Comparison of ENCODE assay signal across 18 cellular contexts in the genomic region with DNA sequence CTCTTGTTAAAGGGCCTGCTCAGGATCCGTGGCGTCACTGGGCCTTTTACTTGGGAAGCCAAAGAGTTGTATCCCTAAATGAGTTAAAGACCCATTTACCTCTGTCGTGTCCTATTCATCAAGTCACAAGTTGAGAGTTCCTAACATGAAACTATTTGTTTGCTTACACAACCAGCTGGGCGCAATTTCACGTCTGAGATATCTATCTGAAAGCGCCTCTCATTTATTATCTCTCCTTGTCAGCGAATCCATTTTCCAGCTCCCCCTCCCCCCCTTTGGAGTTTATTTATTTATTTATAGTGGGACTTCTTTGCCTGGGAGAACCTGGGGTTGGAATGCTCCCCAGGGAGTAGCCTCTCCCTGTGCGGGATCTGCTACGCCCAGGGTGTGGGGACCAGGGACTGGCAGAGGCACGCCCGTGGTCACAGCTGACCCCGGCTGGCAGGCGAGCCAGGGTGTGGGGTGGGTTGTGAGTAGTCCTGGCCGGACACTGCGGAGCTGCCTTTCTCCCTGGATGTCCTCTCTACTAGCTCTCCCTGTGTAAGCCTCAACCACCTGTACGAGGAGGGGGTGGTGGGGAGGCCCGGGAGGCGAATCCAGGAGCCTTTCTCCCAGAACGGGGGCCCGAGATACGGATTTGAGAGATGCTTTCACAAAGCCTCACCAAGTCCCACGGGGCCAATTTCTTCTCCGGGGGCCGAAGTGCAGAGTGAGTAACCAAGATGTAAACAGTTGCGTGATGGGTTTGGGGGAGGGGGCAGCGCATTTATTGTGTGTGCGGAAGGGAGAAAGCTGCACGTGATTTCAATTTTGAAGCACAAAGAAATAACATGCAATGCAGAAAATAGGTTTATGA. TPM values are rescaled to one million over a fixed set of nuclear protein-coding genes. Genes with fewer than 3 reads are reported as not detected.
DNase-seq lines count a peak whose midpoint lies in the region; ATAC-seq, FAIRE-seq and TF ChIP-seq lines count a peak whose summit lies in the region.
"Had no signal": no experiment of that assay in that cellular context is flagged by ENCODE, and none has a peak within 500 bp of the region (broad histone marks: within the 10 kb centered on the region; RNA-seq: fewer than 3 reads in every experiment).

No MANE protein-coding gene starts in this region.

- peaks cover 0 to 19% of the 10 kb centered on the region in 2 experiments; a peak in 1 of 5 replicates for H3K27me3 ChIP-seq in HepG2 (ENCODE audit: control insufficient read depth in 1 of 2, insufficient read depth in 2 of 2, low read length in 2 of 2)
- H3K27me3 ChIP-seq in right lobe of liver: peaks cover 5 to 7% of the 10 kb centered on the region in 2 donors
- peaks cover 93 to 100% (median 97%) of the 10 kb centered on the region in 4 experiments for H3K27me3 ChIP-seq in H1 (replicated peaks in 1 of 4; ENCODE audit: control insufficient read depth in 3 of 4, extremely low read depth in 1 of 4, insufficient read depth in 3 of 4, low read length in 3 of 4)
- no peaks in the 10 kb centered on the region for H3K27me3 ChIP-seq in neuron (ENCODE audit: insufficient read depth, low read length)
- no peaks in the 10 kb centered on the region for H3K27me3 ChIP-seq in Caco-2 (replicated peaks; ENCODE audit: control insufficient read depth, insufficient read depth, low read length)

- no peaks in the 10 kb centered on the region for H3K79me1 ChIP-seq in H1 (ENCODE audit: low read depth, low read length)

- no peak overlapping the region for H3K4ac ChIP-seq in H1 (replicated peaks; ENCODE audit: insufficient read length, low read depth, low read length)

- H3K4me1 ChIP-seq in HepG2 (ENCODE audit: insufficient read depth, low read length) (peaks cover 31% of the 10 kb centered on the region), right lobe of liver (no peaks in the 10 kb centered on the region), H1 (replicated peaks in 1 of 4; ENCODE audit: control insufficient read depth in 3 of 4, insufficient read depth in 4 of 4, low read length in 3 of 4) (peaks cover 6 to 28% (median 20%) of the 10 kb centered on the region in 4 experiments), neuron (ENCODE audit: insufficient read depth, low read length) (peaks cover 52% of the 10 kb centered on the region), Caco-2 (no peaks in the 10 kb centered on the region)
- H3K4me1 ChIP-seq: foreskin keratinocyte had no signal

- H3K27me3 Mint-ChIP-seq in Calu3 (ENCODE audit: unreplicated experiment) (no peaks in the 10 kb centered on the region), Caco-2 (ENCODE audit: insufficient read depth, unreplicated experiment) (no peaks in the 10 kb centered on the region)
- H3K27me3 Mint-ChIP-seq: activated T-cell treated with anti-CD3 and anti-CD28 coated beads, Interleukin-2, amount 50 U/mL, for 24 hours had no signal

- no peak overlapping the region for H2AFZ ChIP-seq in HepG2 (ENCODE audit: low read length)
- no peak overlapping the region for H2AFZ ChIP-seq in H1 (ENCODE audit: low read length)
- no peak overlapping the region for H2AFZ ChIP-seq in neuron (ENCODE audit: low read depth, low read length)

- POLR2A ChIA-PET in HepG2 (lab: Yijun Ruan, JAX): interaction anchor here (2.1 kb wide), 1 partner anchor 15 kb away, joined by 6 read pairs; a partner anchor contains a TSS
- POLR2A ChIA-PET in H1 (lab: Charles Lee; ENCODE audit: partially characterized antibody): interaction anchor here (0.9 kb wide), 1 partner anchor 15 kb away, joined by 3 read pairs; no protein-coding TSS in a partner anchor
- POLR2A ChIA-PET in Caco-2 (lab: Charles Lee): no interaction called here

- no peaks in the 10 kb centered on the region for H3K9me3 ChIP-seq in HepG2 (ENCODE audit: low read length)
- H3K9me3 ChIP-seq in right lobe of liver: no peaks in the 10 kb centered on the region
- no peaks in the 10 kb centered on the region for H3K9me3 ChIP-seq in H1 (ENCODE audit: insufficient read depth in 2 of 2, low read depth in 1 of 2, low read length in 1 of 2)
- peaks cover 9% of the 10 kb centered on the region for H3K9me3 ChIP-seq in neuron (ENCODE audit: low read length)
- H3K9me3 ChIP-seq in Caco-2: no peaks in the 10 kb centered on the region

- no peak for TF ChIP-seq EP300 in HepG2 (IDR thresholded peaks at IDR 0.05; ENCODE audit: low read depth in 2 of 2, low read length in 2 of 2)
- no peak for TF ChIP-seq EP300 in HepG2 (CRISPR knock-in tag; IDR thresholded peaks at IDR 0.05; ENCODE audit: borderline replicate concordance)
- no peak for TF ChIP-seq EP300 in H1 (IDR thresholded peaks at IDR 0.05; ENCODE audit: borderline replicate concordance in 1 of 2, low read depth in 2 of 2, low read length in 2 of 2)

- H3K79me2 ChIP-seq in HepG2 (ENCODE audit: insufficient read depth, low read length) (no peaks in the 10 kb centered on the region), H1 (ENCODE audit: control insufficient read depth in 1 of 2, insufficient read depth in 2 of 2, low read length in 2 of 2) (no peaks in the 10 kb centered on the region)

- H4K91ac ChIP-seq in H1 (replicated peaks; ENCODE audit: insufficient read length, low read length): no peak overlapping the region

- H2BK15ac ChIP-seq in H1 (ENCODE audit: low read length): no peak overlapping the region

- in situ Hi-C loops in HepG2 (cut with HindIII; ENCODE audit: extremely low pct_ligation_motif_present, low pct_unique_long_range_greater_than_20kb): no loop called here

- intact Hi-C loops in HepG2 (cut with micrococcal nuclease; ENCODE audit: unreplicated experiment): no loop called here
- intact Hi-C loops in right lobe of liver (cut with DNase I): no loop called here
- intact Hi-C loops in Calu3 (cut with micrococcal nuclease; ENCODE audit: unreplicated experiment): no loop called here
- intact Hi-C loops in Caco-2 (cut with micrococcal nuclease; ENCODE audit: unreplicated experiment): no loop called here

- FAIRE-seq in HepG2 (lab: Jason Lieb, UNC) (no peak), H1 (lab: Jason Lieb, UNC) (no peak)
- FAIRE-seq: GM12878, urothelium cell line had no signal

- H3K9ac ChIP-seq in HepG2 (ENCODE audit: insufficient read depth, low read depth, low read length): no peak overlapping the region
- no peak overlapping the region for H3K9ac ChIP-seq in H1 (replicated peaks in 1 of 4; ENCODE audit: extremely low read depth in 1 of 4, low read depth in 3 of 4, low read length in 3 of 4)

- no peak overlapping the region for H3K4me3 ChIP-seq in HepG2 (replicated peaks in 1 of 3; ENCODE audit: insufficient read depth in 1 of 3, low read depth in 2 of 3, low read length in 3 of 3)
- H3K4me3 ChIP-seq in right lobe of liver: no peak overlapping the region
- no peak overlapping the region for H3K4me3 ChIP-seq in H1 (ENCODE audit: extremely low read depth in 1 of 4, insufficient read depth in 2 of 4, low read depth in 3 of 4, low read length in 4 of 4)
- peak overlapping the region; percentile 93 for H3K4me3 ChIP-seq in neuron (ENCODE audit: low read length)
- no peak overlapping the region for H3K4me3 ChIP-seq in Caco-2 (ENCODE audit: low read depth, low read length)
- H3K4me3 ChIP-seq: cardiac muscle cell, GM12878 had no signal

- no TSS peak for BruUV-seq in HepG2 (replicated peaks; lab: Mats Ljungman, UMichigan)
- no TSS peak for BruUV-seq in Calu3 (replicated peaks; lab: Mats Ljungman, UMichigan)
- no TSS peak for BruUV-seq in Caco-2 (replicated peaks; lab: Mats Ljungman, UMichigan)

- CTCF ChIA-PET in HepG2 (lab: Yijun Ruan, JAX; ENCODE audit: low intra/inter-chr PET ratio, low total read pairs) (no interaction called here), H1 (lab: Charles Lee; ENCODE audit: partially characterized antibody) (interaction anchor here (0.6 to 3.9 kb wide), 16 partner anchors 10 to 722 kb away, joined by 3 to 32 read pairs (median 5); a partner anchor contains a TSS), Calu3 (lab: Charles Lee) (interaction anchor here (0.6 kb wide), 1 partner anchor 177 kb away, joined by 3 read pairs; no protein-coding TSS in a partner anchor), Caco-2 (lab: Charles Lee) (no interaction called here)

- WGBS in HepG2 (ENCODE audit: low lambda C conversion rate): 56% methylated on average over 23 of the region's 28 CpGs
- WGBS in right lobe of liver (ENCODE audit: insufficient coverage, low coverage, low lambda C conversion rate, missing lambda C conversion rate): 52% methylated on average over 23 of the region's 28 CpGs
- 8% methylated on average over 24 of the region's 28 CpGs; no CpG with 5 or more reads in 1 of the 2 experiments for WGBS in H1 (ENCODE audit: extremely low coverage in 1 of 2, insufficient coverage in 1 of 2, insufficient read length in 1 of 2, insufficient replicate concordance in 2 of 2, low coverage in 1 of 2, low lambda C conversion rate in 2 of 2, missing lambda C conversion rate in 1 of 2), 2 experiments

- H2BK120ac ChIP-seq in H1 (replicated peaks; ENCODE audit: low read depth, low read length): no peak overlapping the region

- H3K4me3 Mint-ChIP-seq in Calu3 (ENCODE audit: low read depth, unreplicated experiment) (no peak overlapping the region), Caco-2 (ENCODE audit: unreplicated experiment) (no peak overlapping the region)
- H3K4me3 Mint-ChIP-seq: activated naive CD8-positive, alpha-beta T cell; activated T-cell treated with anti-CD3 and anti-CD28 coated beads, Interleukin-2, amount 50 U/mL, for 24 hours had no signal

- peaks cover 3% of the 10 kb centered on the region; the same call in 1 of the 2 replicates for H3K23me2 ChIP-seq in H1 (ENCODE audit: low read depth, low read length)

- TF ChIP-seq RAD21 in HepG2 (CRISPR knock-in tag; IDR thresholded peaks at IDR 0.05) (no peak), H1 (IDR thresholded peaks at IDR 0.05 in 1 of 2, conservative IDR thresholded peaks at IDR 0.05 in 1 of 2; ENCODE audit: low read depth in 2 of 2, low read length in 2 of 2) (no peak)

- peaks cover 4 to 6% of the 10 kb centered on the region in 2 experiments; a peak in 3 of 5 replicates for H3K36me3 ChIP-seq in HepG2 (replicated peaks in 1 of 2; ENCODE audit: control insufficient read depth in 1 of 2, insufficient read depth in 2 of 2, low read length in 2 of 2)
- H3K36me3 ChIP-seq in right lobe of liver: no peaks in the 10 kb centered on the region
- H3K36me3 ChIP-seq in H1 (ENCODE audit: control insufficient read depth in 2 of 4, insufficient read depth in 4 of 4, low read length in 3 of 4): no peaks in the 10 kb centered on the region
- peaks cover 29% of the 10 kb centered on the region for H3K36me3 ChIP-seq in neuron (ENCODE audit: insufficient read depth, low read length)
- H3K36me3 ChIP-seq in Caco-2 (ENCODE audit: control insufficient read depth, insufficient read depth, low read length): no peaks in the 10 kb centered on the region
- H3K36me3 ChIP-seq: cardiac muscle cell had no signal

- TF ChIP-seq CTCF in HepG2 (CRISPR knock-in tag; IDR thresholded peaks at IDR 0.05) (no peak), right lobe of liver (IDR thresholded peaks at IDR 0.05) (no peak), H1 (IDR thresholded peaks at IDR 0.05; ENCODE audit: control extremely low read depth in 1 of 3, insufficient read depth in 1 of 3, low read depth in 1 of 3, low read length in 3 of 3) (no peak), Calu3 (IDR thresholded peaks at IDR 0.05; ENCODE audit: unreplicated experiment) (no peak), Caco-2 (IDR thresholded peaks at IDR 0.05; ENCODE audit: insufficient read depth in 1 of 2, low read depth in 1 of 2, low read length in 1 of 2, severe bottlenecking in 1 of 2, unreplicated experiment in 1 of 2) (no peak)

- no peak overlapping the region for H2BK20ac ChIP-seq in H1 (ENCODE audit: low read length)

- H3K4me1 Mint-ChIP-seq in Calu3 (ENCODE audit: low read depth, unreplicated experiment) (no peaks in the 10 kb centered on the region), Caco-2 (ENCODE audit: low read depth, unreplicated experiment) (no peaks in the 10 kb centered on the region)

- no peak overlapping the region for H3K23ac ChIP-seq in H1 (ENCODE audit: insufficient read length)

- TF ChIP-seq POLR2A in HepG2 (IDR thresholded peaks at IDR 0.05; ENCODE audit: insufficient read depth in 1 of 2, low read depth in 2 of 2, low read length in 2 of 2) (no peak), right lobe of liver (IDR thresholded peaks at IDR 0.05) (no peak), H1 (IDR thresholded peaks at IDR 0.05; ENCODE audit: control extremely low read depth in 1 of 2, low read depth in 2 of 2, low read length in 2 of 2) (no peak)

- no peak overlapping the region for H3K56ac ChIP-seq in H1 (replicated peaks; ENCODE audit: insufficient read length, low read depth, low read length)

- no peak overlapping the region for H3K14ac ChIP-seq in H1 (ENCODE audit: insufficient read length)

- no peak overlapping the region for H3K18ac ChIP-seq in H1 (ENCODE audit: extremely low read depth, low read length)

- no peak overlapping the region for H2BK12ac ChIP-seq in H1 (ENCODE audit: low read depth, low read length)

- H4K20me1 ChIP-seq in HepG2 (ENCODE audit: insufficient read depth, low read length) (0 out of 2 replicates have a peak, but pooled peaks cover 5% of the 10 kb centered on the region), H1 (replicated peaks in 1 of 2; ENCODE audit: control insufficient read depth in 1 of 2, insufficient read depth in 2 of 2, low read length in 2 of 2) (peaks cover 21 to 44% of the 10 kb centered on the region in 2 experiments)

- peaks cover 3% of the 10 kb centered on the region for H3K36me3 Mint-ChIP-seq in Calu3 (ENCODE audit: insufficient read depth, unreplicated experiment)
- no peaks in the 10 kb centered on the region for H3K36me3 Mint-ChIP-seq in Caco-2 (ENCODE audit: insufficient read depth, unreplicated experiment)
- H3K36me3 Mint-ChIP-seq: activated naive CD8-positive, alpha-beta T cell had no signal

- H3K4me2 ChIP-seq in HepG2 (ENCODE audit: low read depth, low read length) (peak overlapping the region; percentile 69), H1 (ENCODE audit: insufficient read depth in 1 of 2, low read depth in 2 of 2, low read length in 2 of 2) (peak overlapping the region in 1 of 2 experiments; percentile 15; a peak in 1 of 4 replicates)

- H3K27ac Mint-ChIP-seq in Calu3 (ENCODE audit: unreplicated experiment) (no peak overlapping the region), Caco-2 (ENCODE audit: unreplicated experiment) (no peak overlapping the region)
- H3K27ac Mint-ChIP-seq: activated naive CD8-positive, alpha-beta T cell; activated T-cell treated with anti-CD3 and anti-CD28 coated beads, Interleukin-2, amount 50 U/mL, for 24 hours had no signal

- no peak overlapping the region for H2BK5ac ChIP-seq in H1 (ENCODE audit: low read depth, low read length)

- no peak overlapping the region for H4K8ac ChIP-seq in H1 (ENCODE audit: extremely low read depth, insufficient read depth, low read length)

- no peak overlapping the region for H3K27ac ChIP-seq in HepG2 (ENCODE audit: extremely low read length, insufficient read depth, low read length)
- no peak overlapping the region for H3K27ac ChIP-seq in right lobe of liver
- H3K27ac ChIP-seq in H1 (ENCODE audit: low read depth, low read length): no peak overlapping the region
- H3K27ac ChIP-seq: cardiac muscle cell, foreskin keratinocyte had no signal

- H3K9me3 Mint-ChIP-seq in Calu3 (ENCODE audit: low read depth, unreplicated experiment): no peaks in the 10 kb centered on the region
- no peaks in the 10 kb centered on the region for H3K9me3 Mint-ChIP-seq in Caco-2 (ENCODE audit: unreplicated experiment)

- no peak for ATAC-seq in HepG2
- no peak for ATAC-seq in right lobe of liver
- ATAC-seq: foreskin keratinocyte, GM12878 had no signal

- H4K5ac ChIP-seq in H1 (ENCODE audit: insufficient read length, low read depth, low read length): no peak overlapping the region

- H2AK5ac ChIP-seq in H1 (ENCODE audit: low read depth, low read length): no peak overlapping the region

- DNase-seq in HepG2 (ENCODE audit: low spot score): no peak
- no peak for DNase-seq in right lobe of liver
- DNase-seq in H1 (ENCODE audit: low read depth in 1 of 2, low spot score in 2 of 2): no peak
- no peak for DNase-seq in Calu3
- no peak for DNase-seq in Caco-2
- DNase-seq in DMS53 (lab: John Stamatoyannopoulos, UW): no peak
- DNase-seq in NAMALWA (ENCODE audit: low spot score): no peak
- DNase-seq: activated CD4-positive, alpha-beta T cell treated with anti-CD3 and anti-CD28 coated beads, Interleukin-2, amount 50 U/mL, for 48 hours; activated T-cell treated with anti-CD3 and anti-CD28 coated beads, Interleukin-2, amount 50 U/mL, for 24 hours; foreskin keratinocyte; mesendoderm; NCI-H2171; SIG-M5 had no signal

RNA-seq across cellular contexts. Expression of a gene that starts 15.3 kb away (rescaled TPM):
- total RNA-seq in HepG2 (2016; rRNA removed; fragmentation: Illumina TruSeq; extraction: Trizol) (14.0 and 17.1 TPM in 2 replicates), right lobe of liver (10 to 100 TPM in 2 of 6 experiments, 1 to 10 TPM in 4; 5.3 to 12.1 (median 9.4) TPM), Calu3 (2022) (25.1 and 29.1 TPM in 2 replicates), Caco-2 (2022) (0.70 and 1.2 TPM in 2 replicates)
- 4.3 and 4.6 TPM in 2 replicates for total RNA-seq in HepG2 (2016; cell fraction: cytosol; rRNA removed; fragmentation: Illumina TruSeq; extraction: Trizol; ENCODE audit: low read depth)
- 12.7 and 15.6 TPM in 2 replicates for total RNA-seq in HepG2 (2016; cell fraction: insoluble cytoplasmic fraction; rRNA removed; fragmentation: Illumina TruSeq; extraction: Trizol)
- total RNA-seq in HepG2 (2016; cell fraction: membrane; rRNA removed; fragmentation: Illumina TruSeq; extraction: Trizol): 12.0 and 12.1 TPM in 2 replicates
- 14.7 and 16.7 TPM in 2 replicates for total RNA-seq in HepG2 (2016; cell fraction: nucleus; rRNA removed; fragmentation: Illumina TruSeq; extraction: Trizol)
- polyA plus RNA-seq in HepG2 (2011; rRNA removed) (59.7 and 76.5 TPM in 2 replicates), H1 (2011; rRNA removed) (0.17 TPM in 1 of 2 replicates, not detected in the other)
- 48.3 and 60.7 TPM in 2 replicates for polyA plus RNA-seq in HepG2 (2011; cell fraction: cytosol; rRNA removed)
- 179 and 207 TPM in 2 replicates for polyA plus RNA-seq in HepG2 (2011; cell fraction: nucleus; rRNA removed)
- polyA plus RNA-seq in HepG2 (2012): 28.9 and 65.9 TPM in 2 replicates
- polyA plus RNA-seq in HepG2 (2016; cell fraction: cytosol; fragmentation: Illumina TruSeq; extraction: Trizol; ENCODE audit: low read depth): 1.4 and 2.1 TPM in 2 replicates
- polyA plus RNA-seq in HepG2 (2016; cell fraction: insoluble cytoplasmic fraction; fragmentation: Illumina TruSeq; extraction: Trizol; ENCODE audit: low read depth): 16.0 and 19.7 TPM in 2 replicates
- 4.8 and 5.9 TPM in 2 replicates for polyA plus RNA-seq in HepG2 (2016; cell fraction: membrane; fragmentation: Illumina TruSeq; extraction: Trizol; ENCODE audit: low read depth)
- 37.8 and 39.6 TPM in 2 replicates for polyA plus RNA-seq in HepG2 (2016; cell fraction: nucleus; fragmentation: Illumina TruSeq; extraction: Trizol; ENCODE audit: insufficient read depth, low read depth)
- 62.1 and 114 TPM in 2 replicates for polyA minus RNA-seq in HepG2 (2011; rRNA and poly(A)+ RNA removed; ENCODE audit: low replicate concordance)
- polyA minus RNA-seq in HepG2 (2011; cell fraction: cytosol; rRNA and poly(A)+ RNA removed): 46.9 and 57.0 TPM in 2 replicates
- polyA minus RNA-seq in HepG2 (2011; cell fraction: nucleus; rRNA and poly(A)+ RNA removed): 29.7 and 42.6 TPM in 2 replicates
- not detected in 2 replicates for total RNA-seq in H1 (2021; fragmentation: NEBNext Ultra II Directional; extraction: Animal tissue kit (Norgen Biotek cat#: 25700))
- polyA plus RNA-seq in H1 (2011; cell fraction: cytosol; rRNA removed): 0.27 TPM
- polyA plus RNA-seq in H1 (2011; cell fraction: nucleus; rRNA removed): 0.20 TPM
- polyA plus RNA-seq in H1 (2012, experiment 1 of 2): 0.17 to 0.59 TPM (median 0.49 TPM) in 4 replicates
- not detected for polyA plus RNA-seq in H1 (2012, experiment 2 of 2)
- 0.02 TPM for polyA plus RNA-seq in H1 (2013, experiment 1 of 2)
- polyA plus RNA-seq in H1 (2013, experiment 2 of 2): not detected
- polyA minus RNA-seq in H1 (2011; rRNA and poly(A)+ RNA removed): 0.13 TPM in 1 of 2 replicates, not detected in the other
- polyA minus RNA-seq in H1 (2011; cell fraction: cytosol; rRNA and poly(A)+ RNA removed): 2.1 TPM
- 0.90 TPM for polyA minus RNA-seq in H1 (2011; cell fraction: nucleus; rRNA and poly(A)+ RNA removed)
- total RNA-seq: foreskin keratinocyte had no signal
- polyA plus RNA-seq: foreskin keratinocyte had no signal

RNA-seq across cellular contexts. Expression of a gene that starts 17.4 kb away (rescaled TPM):
- total RNA-seq in HepG2 (2016; rRNA removed; fragmentation: Illumina TruSeq; extraction: Trizol): 2.1 and 2.8 TPM in 2 replicates
- total RNA-seq in HepG2 (2016; cell fraction: cytosol; rRNA removed; fragmentation: Illumina TruSeq; extraction: Trizol; ENCODE audit: low read depth): 2.5 and 2.7 TPM in 2 replicates
- total RNA-seq in HepG2 (2016; cell fraction: insoluble cytoplasmic fraction; rRNA removed; fragmentation: Illumina TruSeq; extraction: Trizol): 0.64 and 1.1 TPM in 2 replicates
- total RNA-seq in HepG2 (2016; cell fraction: membrane; rRNA removed; fragmentation: Illumina TruSeq; extraction: Trizol): 3.5 and 3.7 TPM in 2 replicates
- 3.5 and 4.9 TPM in 2 replicates for total RNA-seq in HepG2 (2016; cell fraction: nucleus; rRNA removed; fragmentation: Illumina TruSeq; extraction: Trizol)
- polyA plus RNA-seq in HepG2 (2011; rRNA removed): 2.8 and 3.1 TPM in 2 replicates
- polyA plus RNA-seq in HepG2 (2011; cell fraction: cytosol; rRNA removed): 1.1 and 2.4 TPM in 2 replicates
- polyA plus RNA-seq in HepG2 (2011; cell fraction: nucleus; rRNA removed): 2.9 and 5.9 TPM in 2 replicates
- 5.1 and 7.3 TPM in 2 replicates for polyA plus RNA-seq in HepG2 (2012)
- 3.6 and 4.1 TPM in 2 replicates for polyA plus RNA-seq in HepG2 (2016; cell fraction: cytosol; fragmentation: Illumina TruSeq; extraction: Trizol; ENCODE audit: low read depth)
- 0.48 and 2.3 TPM in 2 replicates for polyA plus RNA-seq in HepG2 (2016; cell fraction: insoluble cytoplasmic fraction; fragmentation: Illumina TruSeq; extraction: Trizol; ENCODE audit: low read depth)
- polyA plus RNA-seq in HepG2 (2016; cell fraction: membrane; fragmentation: Illumina TruSeq; extraction: Trizol; ENCODE audit: low read depth): 2.6 and 5.7 TPM in 2 replicates
- 2.3 and 2.9 TPM in 2 replicates for polyA plus RNA-seq in HepG2 (2016; cell fraction: nucleus; fragmentation: Illumina TruSeq; extraction: Trizol; ENCODE audit: insufficient read depth, low read depth)
- 2.2 and 4.6 TPM in 2 replicates for polyA minus RNA-seq in HepG2 (2011; rRNA and poly(A)+ RNA removed; ENCODE audit: low replicate concordance)
- polyA minus RNA-seq in HepG2 (2011; cell fraction: cytosol; rRNA and poly(A)+ RNA removed): 2.1 TPM in 1 of 2 replicates, not detected in the other
- polyA minus RNA-seq in HepG2 (2011; cell fraction: nucleus; rRNA and poly(A)+ RNA removed): 27.3 and 33.1 TPM in 2 replicates
- 1 to 10 TPM; 1.2 to 3.8 (median 2.3) TPM for total RNA-seq in right lobe of liver
- total RNA-seq in H1 (2021; fragmentation: NEBNext Ultra II Directional; extraction: Animal tissue kit (Norgen Biotek cat#: 25700)): 1.6 and 2.1 TPM in 2 replicates
- polyA plus RNA-seq in H1 (2011; rRNA removed): 1.1 and 5.6 TPM in 2 replicates
- polyA plus RNA-seq in H1 (2011; cell fraction: cytosol; rRNA removed): 2.2 TPM
- polyA plus RNA-seq in H1 (2011; cell fraction: nucleus; rRNA removed): 0.88 TPM
- 1.8 to 4.0 TPM (median 2.9 TPM) in 4 replicates for polyA plus RNA-seq in H1 (2012, experiment 1 of 2)
- 1.4 TPM for polyA plus RNA-seq in H1 (2012, experiment 2 of 2)
- polyA plus RNA-seq in H1 (2013, experiment 1 of 2): 4.1 TPM
- 3.5 TPM for polyA plus RNA-seq in H1 (2013, experiment 2 of 2)
- polyA minus RNA-seq in H1 (2011; rRNA and poly(A)+ RNA removed): 0.69 and 1.7 TPM in 2 replicates
- polyA minus RNA-seq in H1 (2011; cell fraction: cytosol; rRNA and poly(A)+ RNA removed): not detected
- polyA minus RNA-seq in H1 (2011; cell fraction: nucleus; rRNA and poly(A)+ RNA removed): 3.4 TPM
- 16.8 and 20.9 TPM in 2 replicates for total RNA-seq in Calu3 (2022)
- total RNA-seq in Caco-2 (2022): 0.32 TPM in 1 of 2 replicates, not detected in the other
- total RNA-seq: foreskin keratinocyte had no signal
- polyA plus RNA-seq: foreskin keratinocyte had no signal

Comparison
In these comparisons a context has a peak if more than half of its experiments do, and no peak if none do; other contexts are left out.
1. CTCF ChIA-PET loops: an anchor here in H1 (0.6 to 3.9 kb wide) and Calu3 (0.6 kb wide); none called in HepG2 and Caco-2.